Comparison of ENCODE assay signal across 9 cellular contexts in the genomic region with DNA sequence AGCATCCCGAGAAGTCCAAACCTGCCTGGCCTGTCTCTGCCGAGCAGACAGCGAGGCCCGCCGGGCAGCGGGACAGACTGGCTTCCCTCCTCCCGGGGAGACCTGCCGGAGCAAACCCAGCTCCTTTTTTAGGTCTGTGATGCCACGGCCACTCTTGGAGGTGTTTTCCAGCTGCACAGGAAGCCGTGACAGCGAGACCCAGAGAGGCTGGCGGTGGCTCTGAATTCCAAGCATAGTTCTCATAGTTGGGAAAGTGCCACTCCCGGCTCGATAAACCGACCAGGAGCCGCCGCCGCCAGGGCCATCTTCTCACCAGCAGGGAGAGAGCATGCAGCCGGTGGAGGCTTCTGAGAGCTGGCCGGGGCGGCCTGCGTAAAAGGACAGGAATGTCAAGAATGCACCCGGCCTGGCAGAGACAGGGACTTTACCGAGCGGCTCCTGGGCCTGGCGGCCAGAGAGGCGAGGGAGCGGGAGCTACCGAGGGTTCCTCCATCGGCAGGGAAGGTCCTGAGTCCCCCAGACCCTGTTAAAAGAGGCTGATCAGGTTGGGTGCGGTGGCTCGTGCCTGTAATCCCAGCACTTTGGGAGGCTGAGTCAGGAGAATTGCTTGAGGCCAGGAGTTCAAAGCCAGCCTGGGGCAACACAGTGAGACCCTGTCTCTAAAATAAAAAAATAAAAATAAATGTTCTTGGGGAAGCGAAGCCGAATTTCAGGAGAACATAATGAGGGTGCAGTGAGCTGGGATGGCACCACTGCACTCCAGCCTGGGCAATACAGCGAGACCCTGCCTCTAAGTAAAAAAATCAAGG.
DNase-seq lines count a peak whose midpoint lies in the region; ATAC-seq and TF ChIP-seq lines count a peak whose summit lies in the region.
"Had no signal": no experiment of that assay in that cellular context is flagged by ENCODE, and none has a peak within 500 bp of the region (broad histone marks: within the 10 kb centered on the region; RNA-seq: fewer than 3 reads in every experiment).

No MANE protein-coding gene starts in this region.

- H3K27me3 ChIP-seq in foreskin keratinocyte: no peaks in the 10 kb centered on the region

- POLR2A ChIA-PET in activated CD4-positive, alpha-beta memory T cell treated with anti-CD3 and anti-CD28 coated beads, Interleukin-2, amount 10 ng/mL, durations not matched to agents 7 days and 5 days (lab: Charles Lee): interaction anchor here (1.0 to 5.2 kb wide), 4 partner anchors 12 to 64 kb away, joined by 3 to 58 read pairs (median 12); a partner anchor contains a TSS

- peak overlapping the region; percentile 54 for H3K4me3 Mint-ChIP-seq in osteocyte (ENCODE audit: unreplicated experiment)
- no peak overlapping the region for H3K4me3 Mint-ChIP-seq in activated CD4-positive, alpha-beta memory T cell treated with anti-CD3 and anti-CD28 coated beads, Interleukin-2, amount 10 ng/mL, durations not matched to agents 7 days and 5 days

- no peaks in the 10 kb centered on the region for H3K9me3 Mint-ChIP-seq in osteocyte (ENCODE audit: unreplicated experiment)
- H3K9me3 Mint-ChIP-seq in activated CD4-positive, alpha-beta memory T cell treated with anti-CD3 and anti-CD28 coated beads, Interleukin-2, amount 10 ng/mL, durations not matched to agents 7 days and 5 days: no peaks in the 10 kb centered on the region

- CTCF ChIA-PET in activated CD4-positive, alpha-beta memory T cell treated with anti-CD3 and anti-CD28 coated beads, Interleukin-2, amount 10 ng/mL, durations not matched to agents 7 days and 5 days (lab: Charles Lee): interaction anchor here (0.7 to 3.1 kb wide), 3 partner anchors 7 to 64 kb away, joined by 3 to 15 read pairs (median 3); a partner anchor contains a TSS

- peak overlapping the region; percentile 51 for H3K27ac ChIP-seq in foreskin keratinocyte

- no peaks in the 10 kb centered on the region for H3K36me3 Mint-ChIP-seq in osteocyte (ENCODE audit: unreplicated experiment)
- no peaks in the 10 kb centered on the region for H3K36me3 Mint-ChIP-seq in activated CD4-positive, alpha-beta memory T cell treated with anti-CD3 and anti-CD28 coated beads, Interleukin-2, amount 10 ng/mL, durations not matched to agents 7 days and 5 days (ENCODE audit: low read depth)

- H3K27me3 Mint-ChIP-seq in osteocyte (ENCODE audit: unreplicated experiment): no peaks in the 10 kb centered on the region
- H3K27me3 Mint-ChIP-seq in activated CD4-positive, alpha-beta memory T cell treated with anti-CD3 and anti-CD28 coated beads, Interleukin-2, amount 10 ng/mL, durations not matched to agents 7 days and 5 days: no peaks in the 10 kb centered on the region

- peak overlapping the region; percentile 98 for H3K27ac Mint-ChIP-seq in osteocyte (ENCODE audit: unreplicated experiment)
- H3K27ac Mint-ChIP-seq in activated CD4-positive, alpha-beta memory T cell treated with anti-CD3 and anti-CD28 coated beads, Interleukin-2, amount 10 ng/mL, durations not matched to agents 7 days and 5 days: no peak overlapping the region

- TF ChIP-seq CTCF in foreskin keratinocyte (conservative IDR thresholded peaks at IDR 0.05) (peak; percentile 45), osteocyte (IDR thresholded peaks at IDR 0.05) (peak; percentile 45)

- ATAC-seq in foreskin keratinocyte (peak; percentile 83), HG03342 (IDR thresholded peaks at IDR 0.05; ENCODE audit: unreplicated experiment) (no peak)

- DNase-seq in COLO829 (ENCODE audit: low spot score) (peak; percentile 77), SK-MEL-5 (ENCODE audit: low read depth, low spot score) (peak; percentile 37), foreskin keratinocyte (peak; percentile 93 to 96), osteocyte (ENCODE audit: extremely low spot score, unreplicated experiment) (peak; percentile 97), NCI-H1092 (lab: John Stamatoyannopoulos, UW) (no peak)
- no peak for DNase-seq in activated CD4-positive, alpha-beta memory T cell treated with anti-CD3 and anti-CD28 coated beads, Interleukin-2, amount 10 ng/mL, durations not matched to agents 7 days and 5 days
- no peak for DNase-seq in activated naive CD4-positive, alpha-beta T cell treated with Interleukin-2 at 50 U/mL for 16 hours
- DNase-seq: activated T-cell treated with anti-CD3 and anti-CD28 coated beads, Interleukin-2, amount 50 U/mL, for 1 hour had no signal

- in situ Hi-C loops in SK-MEL-5 (cut with HindIII; ENCODE audit: low pct_unique_long_range_greater_than_20kb, low sequenced_read_pairs): no loop called here

- peaks cover 11% of the 10 kb centered on the region for H3K4me1 ChIP-seq in foreskin keratinocyte

- H3K4me1 Mint-ChIP-seq in osteocyte (ENCODE audit: unreplicated experiment): peaks cover 71% of the 10 kb centered on the region
- peaks cover 49% of the 10 kb centered on the region for H3K4me1 Mint-ChIP-seq in activated CD4-positive, alpha-beta memory T cell treated with anti-CD3 and anti-CD28 coated beads, Interleukin-2, amount 10 ng/mL, durations not matched to agents 7 days and 5 days

Comparison
In these comparisons a context has a peak if more than half of its experiments do, and no peak if none do; other contexts are left out.
1. DNase-seq: peak in COLO829 (single experiment), SK-MEL-5 (single experiment), foreskin keratinocyte (2 of 2) and osteocyte (single experiment); none in activated CD4-positive, alpha-beta memory T cell treated with anti-CD3 and anti-CD28 coated beads, Interleukin-2, amount 10 ng/mL, durations not matched to agents 7 days and 5 days (single experiment), activated naive CD4-positive, alpha-beta T cell treated with Interleukin-2 at 50 U/mL for 16 hours (single experiment) and NCI-H1092 (single experiment).